ENCODE assay signal across 1 cellular context in genomic region chr19:11374449-11375142, GRCh38.
TF ChIP-seq lines count a peak whose summit lies in the region.

Gene SWSAP1 (plus strand): TSS chr19:11374666. CDS start chr19:11374681, 15 bp downstream.

TF ChIP-seq in H1, 55 proteins besides CTCF, POLR2A, EP300 and RAD21 (continued from another document):
- TF ChIP-seq ATF2 (IDR thresholded peaks at IDR 0.05; ENCODE audit: low read length) (peak; percentile 15; the same call in 1 of the 2 replicates), MAFK (IDR thresholded peaks at IDR 0.05; ENCODE audit: low read depth, low read length) (no peak), RXRA (IDR thresholded peaks at IDR 0.05; ENCODE audit: insufficient read depth, low read depth, low read length) (no peak), SIN3A (conservative IDR thresholded peaks at IDR 0.05 in 1 of 2, IDR thresholded peaks at IDR 0.05 in 1 of 2; ENCODE audit: low read depth in 1 of 2, low read length in 2 of 2) (peak in 1 of 2 experiments; percentile 44; a peak in 1 of 4 replicates), CBX5 (IDR thresholded peaks at IDR 0.05; ENCODE audit: low read depth, low read length) (no peak), KDM5A (IDR thresholded peaks at IDR 0.05; ENCODE audit: low read length) (no peak), POU5F1 (IDR thresholded peaks at IDR 0.05; ENCODE audit: low read depth, low read length) (no peak), FOSL1 (IDR thresholded peaks at IDR 0.05; ENCODE audit: insufficient read depth, low read depth, low read length) (no peak), E2F6 (IDR thresholded peaks at IDR 0.05) (peak; percentile 38; the same call in 1 of the 2 replicates), HDAC2 (IDR thresholded peaks at IDR 0.05; ENCODE audit: borderline replicate concordance in 1 of 2, low read depth in 2 of 2, low read length in 2 of 2) (no peak), ZNF274 (IDR thresholded peaks at IDR 0.05; ENCODE audit: borderline replicate concordance, extremely low read depth, low read length) (no peak), SP4 (IDR thresholded peaks at IDR 0.05; ENCODE audit: low read length) (0 out of 2 replicates have a peak, but pooled peaks have one; percentile 25), POLR2AphosphoS5 (IDR thresholded peaks at IDR 0.05; ENCODE audit: low read depth, low read length) (peak; percentile 87), CHD1 (IDR thresholded peaks at IDR 0.05; ENCODE audit: low read depth, low read length) (no peak), CBX8 (IDR thresholded peaks at IDR 0.05; ENCODE audit: borderline replicate concordance, low read depth, low read length) (no peak), ASH2L (IDR thresholded peaks at IDR 0.05; ENCODE audit: low read length) (peak; percentile 24), EGR1 (IDR thresholded peaks at IDR 0.05; ENCODE audit: borderline replicate concordance, low read depth, low read length) (no peak), KDM1A (IDR thresholded peaks at IDR 0.05; ENCODE audit: borderline replicate concordance, low read length) (no peak), GABPA (IDR thresholded peaks at IDR 0.05; ENCODE audit: borderline replicate concordance, insufficient read depth, low read length) (no peak), BRCA1 (IDR thresholded peaks at IDR 0.05; ENCODE audit: low read depth, low read length) (no peak), BACH1 (IDR thresholded peaks at IDR 0.05; ENCODE audit: low read length) (no peak), MAX (IDR thresholded peaks at IDR 0.05) (peak; percentile 50), CTBP2 (IDR thresholded peaks at IDR 0.05; ENCODE audit: borderline replicate concordance, insufficient read depth, insufficient read length, low read length) (no peak), TEAD4 (IDR thresholded peaks at IDR 0.05; ENCODE audit: low read depth, low read length) (no peak), TAF7 (optimal IDR thresholded peaks at IDR 0.05; ENCODE audit: borderline replicate concordance, low read depth, low read length) (no peak), RFX5 (IDR thresholded peaks at IDR 0.05; ENCODE audit: borderline replicate concordance, low read depth, low read length) (no peak), RBBP5 (IDR thresholded peaks at IDR 0.05; ENCODE audit: borderline replicate concordance, low read depth, low read length) (no peak), USF2 (IDR thresholded peaks at IDR 0.05; ENCODE audit: low read length) (no peak), NANOG (IDR thresholded peaks at IDR 0.05; ENCODE audit: insufficient read depth, low read depth, low read length, poor library complexity, severe bottlenecking) (no peak), SRF (IDR thresholded peaks at IDR 0.05; ENCODE audit: low read depth, low read length) (no peak), HDAC6 (IDR thresholded peaks at IDR 0.05; ENCODE audit: low read depth, low read length) (no peak), SP1 (IDR thresholded peaks at IDR 0.05; ENCODE audit: low read depth, low read length) (peak; percentile 95), EZH2 (IDR thresholded peaks at IDR 0.05; ENCODE audit: low read depth, low read length, severe bottlenecking) (no peak), TBP (IDR thresholded peaks at IDR 0.05; ENCODE audit: low read depth, low read length) (peak; percentile 48; the same call in 1 of the 2 replicates), JUN (IDR thresholded peaks at IDR 0.05; ENCODE audit: low read depth, low read length) (no peak)
- TF ChIP-seq, protein P1, sequence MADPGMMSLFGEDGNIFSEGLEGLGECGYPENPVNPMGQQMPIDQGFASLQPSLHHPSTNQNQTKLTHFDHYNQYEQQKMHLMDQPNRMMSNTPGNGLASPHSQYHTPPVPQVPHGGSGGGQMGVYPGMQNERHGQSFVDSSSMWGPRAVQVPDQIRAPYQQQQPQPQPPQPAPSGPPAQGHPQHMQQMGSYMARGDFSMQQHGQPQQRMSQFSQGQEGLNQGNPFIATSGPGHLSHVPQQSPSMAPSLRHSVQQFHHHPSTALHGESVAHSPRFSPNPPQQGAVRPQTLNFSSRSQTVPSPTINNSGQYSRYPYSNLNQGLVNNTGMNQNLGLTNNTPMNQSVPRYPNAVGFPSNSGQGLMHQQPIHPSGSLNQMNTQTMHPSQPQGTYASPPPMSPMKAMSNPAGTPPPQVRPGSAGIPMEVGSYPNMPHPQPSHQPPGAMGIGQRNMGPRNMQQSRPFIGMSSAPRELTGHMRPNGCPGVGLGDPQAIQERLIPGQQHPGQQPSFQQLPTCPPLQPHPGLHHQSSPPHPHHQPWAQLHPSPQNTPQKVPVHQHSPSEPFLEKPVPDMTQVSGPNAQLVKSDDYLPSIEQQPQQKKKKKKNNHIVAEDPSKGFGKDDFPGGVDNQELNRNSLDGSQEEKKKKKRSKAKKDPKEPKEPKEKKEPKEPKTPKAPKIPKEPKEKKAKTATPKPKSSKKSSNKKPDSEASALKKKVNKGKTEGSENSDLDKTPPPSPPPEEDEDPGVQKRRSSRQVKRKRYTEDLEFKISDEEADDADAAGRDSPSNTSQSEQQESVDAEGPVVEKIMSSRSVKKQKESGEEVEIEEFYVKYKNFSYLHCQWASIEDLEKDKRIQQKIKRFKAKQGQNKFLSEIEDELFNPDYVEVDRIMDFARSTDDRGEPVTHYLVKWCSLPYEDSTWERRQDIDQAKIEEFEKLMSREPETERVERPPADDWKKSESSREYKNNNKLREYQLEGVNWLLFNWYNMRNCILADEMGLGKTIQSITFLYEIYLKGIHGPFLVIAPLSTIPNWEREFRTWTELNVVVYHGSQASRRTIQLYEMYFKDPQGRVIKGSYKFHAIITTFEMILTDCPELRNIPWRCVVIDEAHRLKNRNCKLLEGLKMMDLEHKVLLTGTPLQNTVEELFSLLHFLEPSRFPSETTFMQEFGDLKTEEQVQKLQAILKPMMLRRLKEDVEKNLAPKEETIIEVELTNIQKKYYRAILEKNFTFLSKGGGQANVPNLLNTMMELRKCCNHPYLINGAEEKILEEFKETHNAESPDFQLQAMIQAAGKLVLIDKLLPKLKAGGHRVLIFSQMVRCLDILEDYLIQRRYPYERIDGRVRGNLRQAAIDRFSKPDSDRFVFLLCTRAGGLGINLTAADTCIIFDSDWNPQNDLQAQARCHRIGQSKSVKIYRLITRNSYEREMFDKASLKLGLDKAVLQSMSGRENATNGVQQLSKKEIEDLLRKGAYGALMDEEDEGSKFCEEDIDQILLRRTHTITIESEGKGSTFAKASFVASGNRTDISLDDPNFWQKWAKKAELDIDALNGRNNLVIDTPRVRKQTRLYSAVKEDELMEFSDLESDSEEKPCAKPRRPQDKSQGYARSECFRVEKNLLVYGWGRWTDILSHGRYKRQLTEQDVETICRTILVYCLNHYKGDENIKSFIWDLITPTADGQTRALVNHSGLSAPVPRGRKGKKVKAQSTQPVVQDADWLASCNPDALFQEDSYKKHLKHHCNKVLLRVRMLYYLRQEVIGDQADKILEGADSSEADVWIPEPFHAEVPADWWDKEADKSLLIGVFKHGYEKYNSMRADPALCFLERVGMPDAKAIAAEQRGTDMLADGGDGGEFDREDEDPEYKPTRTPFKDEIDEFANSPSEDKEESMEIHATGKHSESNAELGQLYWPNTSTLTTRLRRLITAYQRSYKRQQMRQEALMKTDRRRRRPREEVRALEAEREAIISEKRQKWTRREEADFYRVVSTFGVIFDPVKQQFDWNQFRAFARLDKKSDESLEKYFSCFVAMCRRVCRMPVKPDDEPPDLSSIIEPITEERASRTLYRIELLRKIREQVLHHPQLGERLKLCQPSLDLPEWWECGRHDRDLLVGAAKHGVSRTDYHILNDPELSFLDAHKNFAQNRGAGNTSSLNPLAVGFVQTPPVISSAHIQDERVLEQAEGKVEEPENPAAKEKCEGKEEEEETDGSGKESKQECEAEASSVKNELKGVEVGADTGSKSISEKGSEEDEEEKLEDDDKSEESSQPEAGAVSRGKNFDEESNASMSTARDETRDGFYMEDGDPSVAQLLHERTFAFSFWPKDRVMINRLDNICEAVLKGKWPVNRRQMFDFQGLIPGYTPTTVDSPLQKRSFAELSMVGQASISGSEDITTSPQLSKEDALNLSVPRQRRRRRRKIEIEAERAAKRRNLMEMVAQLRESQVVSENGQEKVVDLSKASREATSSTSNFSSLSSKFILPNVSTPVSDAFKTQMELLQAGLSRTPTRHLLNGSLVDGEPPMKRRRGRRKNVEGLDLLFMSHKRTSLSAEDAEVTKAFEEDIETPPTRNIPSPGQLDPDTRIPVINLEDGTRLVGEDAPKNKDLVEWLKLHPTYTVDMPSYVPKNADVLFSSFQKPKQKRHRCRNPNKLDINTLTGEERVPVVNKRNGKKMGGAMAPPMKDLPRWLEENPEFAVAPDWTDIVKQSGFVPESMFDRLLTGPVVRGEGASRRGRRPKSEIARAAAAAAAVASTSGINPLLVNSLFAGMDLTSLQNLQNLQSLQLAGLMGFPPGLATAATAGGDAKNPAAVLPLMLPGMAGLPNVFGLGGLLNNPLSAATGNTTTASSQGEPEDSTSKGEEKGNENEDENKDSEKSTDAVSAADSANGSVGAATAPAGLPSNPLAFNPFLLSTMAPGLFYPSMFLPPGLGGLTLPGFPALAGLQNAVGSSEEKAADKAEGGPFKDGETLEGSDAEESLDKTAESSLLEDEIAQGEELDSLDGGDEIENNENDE (IDR thresholded peaks at IDR 0.05; ENCODE audit: insufficient replicate concordance, low read length): no peak
- TF ChIP-seq, protein P2, sequence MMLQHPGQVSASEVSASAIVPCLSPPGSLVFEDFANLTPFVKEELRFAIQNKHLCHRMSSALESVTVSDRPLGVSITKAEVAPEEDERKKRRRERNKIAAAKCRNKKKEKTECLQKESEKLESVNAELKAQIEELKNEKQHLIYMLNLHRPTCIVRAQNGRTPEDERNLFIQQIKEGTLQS (IDR thresholded peaks at IDR 0.05; ENCODE audit: insufficient read depth, low read depth, low read length): no peak
TF ChIP-seq in H1: peak in this region for 16.
